ENCODE assay signal across 7 cellular contexts in the genomic region with DNA sequence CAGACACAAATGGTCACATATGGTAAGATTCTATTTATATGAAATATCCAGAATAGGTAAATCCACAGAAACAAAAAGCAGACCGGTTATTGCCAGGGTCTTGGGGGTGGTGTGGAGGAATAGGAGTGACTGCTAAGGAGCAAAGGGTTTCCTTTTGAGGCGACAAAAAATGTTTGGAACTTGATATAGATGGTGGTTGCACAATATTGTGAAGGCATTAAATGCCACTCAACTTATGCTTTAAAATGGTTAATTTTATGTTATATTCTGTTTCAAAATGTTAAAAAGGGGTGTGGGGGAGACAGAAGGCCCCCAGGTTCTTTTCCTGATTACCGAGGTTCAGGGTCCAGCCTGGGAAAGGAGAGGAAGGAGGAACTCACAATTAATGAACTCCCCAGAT.
"Had no signal": no experiment of that assay in that cellular context is flagged by ENCODE, and none has a peak within 500 bp of the region (broad histone marks: within the 10 kb centered on the region; RNA-seq: fewer than 3 reads in every experiment).

No MANE protein-coding gene starts in this region.

- H3K9me3 Mint-ChIP-seq: IgD-negative memory B cell had no signal

- H3K4me2 ChIP-seq: KMS-11 had no signal

- ATAC-seq: HepG2 had no signal

- H3K4me3 Mint-ChIP-seq: IgD-negative memory B cell had no signal

- H3K9ac ChIP-seq: KMS-11 had no signal

- H3K27ac ChIP-seq: HL-60, KMS-11 had no signal

- DNase-seq: KBM-7, KG1 had no signal

- FAIRE-seq: HepG2, HTR-8/SVneo had no signal
